In genomic region chr20:20276806-20277530, GRCh38 we compare ENCODE assay signal across 15 cellular contexts.
DNase-seq lines count a peak whose midpoint lies in the region; ATAC-seq, FAIRE-seq and TF ChIP-seq lines count a peak whose summit lies in the region.
"Had no signal": no experiment of that assay in that cellular context is flagged by ENCODE, and none has a peak within 500 bp of the region (broad histone marks: within the 10 kb centered on the region; RNA-seq: fewer than 3 reads in every experiment).

No MANE protein-coding gene starts in this region.

- H4K20me1 ChIP-seq in K562 (replicated peaks; ENCODE audit: control insufficient read depth, insufficient read depth, low read length) = no peaks in the 10 kb centered on the region

- in situ Hi-C loops in K562 (cut with MboI) = no loop called here
- in situ Hi-C loops in GM13976 (cut with MboI; ENCODE audit: low sequenced_read_pairs, unreplicated experiment) = no loop called here

- POLR2A ChIA-PET in K562 (lab: Yijun Ruan, JAX) = no interaction called here

- H3K9ac ChIP-seq in K562 (ENCODE audit: insufficient read depth in 1 of 2, low read depth in 2 of 2, low read length in 2 of 2) = no peak overlapping the region
- H3K9ac ChIP-seq in parathyroid adenoma = no peak overlapping the region

- WGBS in K562 (ENCODE audit: insufficient coverage, low coverage, missing lambda C conversion rate) = 2% methylated on average over 8 of the region's 26 CpGs

- H3K9me3 ChIP-seq in K562 (replicated peaks; ENCODE audit: control insufficient read depth, insufficient read depth, low read depth, low read length) = no peaks in the 10 kb centered on the region
- no peaks in the 10 kb centered on the region for H3K9me3 ChIP-seq in parathyroid adenoma (ENCODE audit: control insufficient read depth, low read length)
- H3K9me3 ChIP-seq: lower lobe of right lung, SJSA1 had no signal

- no peak overlapping the region for H2AFZ ChIP-seq in K562 (ENCODE audit: low read depth, low read length)
- H2AFZ ChIP-seq in parathyroid adenoma = peak overlapping the region; percentile 20

- H3K27ac ChIP-seq in K562 (ENCODE audit: extremely low read depth, low read depth, low read length) = no peak overlapping the region
- H3K27ac ChIP-seq in parathyroid adenoma = no peak overlapping the region
- H3K27ac ChIP-seq: lower lobe of right lung, SJSA1 had no signal

- no peaks in the 10 kb centered on the region for H3K79me2 ChIP-seq in K562 (ENCODE audit: control insufficient read depth, insufficient read depth, low read length)
- H3K79me2 ChIP-seq in parathyroid adenoma = no peaks in the 10 kb centered on the region

- no peak for TF ChIP-seq CTCF in K562 (IDR thresholded peaks at IDR 0.05 in 2 of 3, conservative IDR thresholded peaks at IDR 0.05 in 1 of 3; ENCODE audit: insufficient read depth in 2 of 3, low read depth in 1 of 3, low read length in 3 of 3)
- TF ChIP-seq CTCF in parathyroid adenoma (IDR thresholded peaks at IDR 0.05) = no peak
- TF ChIP-seq CTCF in GM13976 (IDR thresholded peaks at IDR 0.05; ENCODE audit: borderline replicate concordance, control extremely low read depth, extremely low read depth, insufficient read depth, missing control alignments) = no peak

- DNase-seq in NCI-H1092 treated with DMSO at 0.1 percent for 48 hours (lab: John Stamatoyannopoulos, UW) = peak; percentile 74
- peak; percentile 62 for DNase-seq in NCI-H510A treated with DMSO at 0.1 percent for 48 hours (lab: John Stamatoyannopoulos, UW)
- no peak for DNase-seq in K562 (ENCODE audit: extremely low read depth in 1 of 4, low spot score in 3 of 4)
- DNase-seq in hippocampal formation (lab: John Stamatoyannopoulos, UW) = no peak
- DNase-seq in GM13976 (ENCODE audit: low spot score) = no peak
- DNase-seq: activated naive CD4-positive, alpha-beta T cell treated with anti-CD3 and anti-CD28 coated beads for 36 hours; lower lobe of right lung; NCI-H2171 had no signal

- H3K4me2 ChIP-seq in K562 (ENCODE audit: insufficient read depth, low read length) (no peak overlapping the region), parathyroid adenoma (ENCODE audit: low read length) (no peak overlapping the region)
- H3K4me2 ChIP-seq: smooth muscle cell had no signal

- H3K4me1 ChIP-seq in K562 (replicated peaks in 1 of 2; ENCODE audit: control insufficient read depth in 2 of 2, insufficient read depth in 2 of 2, low read length in 2 of 2) = no peaks in the 10 kb centered on the region
- no peaks in the 10 kb centered on the region for H3K4me1 ChIP-seq in parathyroid adenoma
- H3K4me1 ChIP-seq: lower lobe of right lung, SJSA1 had no signal

- TF ChIP-seq POLR2A in K562 (conservative IDR thresholded peaks at IDR 0.05) = no peak

- BruUV-seq in K562 (replicated peaks; lab: Mats Ljungman, UMichigan) = no TSS peak

- H3K36me3 ChIP-seq in K562 (ENCODE audit: control insufficient read depth, insufficient read depth, low read length) (no peaks in the 10 kb centered on the region), parathyroid adenoma (ENCODE audit: control insufficient read depth, insufficient read depth, low read length) (no peaks in the 10 kb centered on the region)
- H3K36me3 ChIP-seq: lower lobe of right lung, SJSA1 had no signal

- FAIRE-seq in K562 (lab: Jason Lieb, UNC) = no peak
- FAIRE-seq: frontal cortex, G401.6, GM12891 had no signal

- intact Hi-C loops in K562 (cut with micrococcal nuclease) = no loop called here

- CTCF ChIA-PET in K562 (lab: Yijun Ruan, JAX; ENCODE audit: low intra/inter-chr PET ratio) = no interaction called here

- TF ChIP-seq EP300 in K562 (IDR thresholded peaks at IDR 0.05; ENCODE audit: low read length) = no peak

- peaks cover 0 to 5% of the 10 kb centered on the region in 2 experiments; a peak in 1 of 5 replicates for H3K27me3 ChIP-seq in K562 (ENCODE audit: control insufficient read depth in 2 of 2, insufficient read depth in 2 of 2, low read length in 2 of 2)
- H3K27me3 ChIP-seq in parathyroid adenoma (ENCODE audit: control insufficient read depth, insufficient read depth, low read length) = no peaks in the 10 kb centered on the region
- H3K27me3 ChIP-seq: SJSA1 had no signal

- H3K9me1 ChIP-seq in K562 (ENCODE audit: control insufficient read depth, insufficient read depth, low read length) = no peaks in the 10 kb centered on the region

- H3K4me3 ChIP-seq in K562 (no peak overlapping the region), parathyroid adenoma (ENCODE audit: low read depth, low read length) (no peak overlapping the region)
- H3K4me3 ChIP-seq: lower lobe of right lung, SJSA1, smooth muscle cell had no signal

- ATAC-seq in K562 = no peak
- no peak for ATAC-seq in GM18498 (IDR thresholded peaks at IDR 0.05; ENCODE audit: unreplicated experiment)

- no peak for TF ChIP-seq RAD21 in K562 (CRISPR knock-in tag; conservative IDR thresholded peaks at IDR 0.05 in 1 of 2, IDR thresholded peaks at IDR 0.05 in 1 of 2)

TF ChIP-seq in K562, 482 proteins besides CTCF, POLR2A, EP300 and RAD21:
- TF ChIP-seq PHB (CRISPR knock-in tag; IDR thresholded peaks at IDR 0.05) = no peak
- peak; percentile 55 for TF ChIP-seq RFX1 (IDR thresholded peaks at IDR 0.05)
TF ChIP-seq in K562: peak in this region for 1.

Comparison
In these comparisons a context has a peak if more than half of its experiments do, and no peak if none do; other contexts are left out.
1. DNase-seq: peak in NCI-H1092 treated with DMSO at 0.1 percent for 48 hours (single experiment) and NCI-H510A treated with DMSO at 0.1 percent for 48 hours (single experiment); none in K562 (0 of 4), hippocampal formation (0 of 2) and GM13976 (single experiment).